In the genomic region with DNA sequence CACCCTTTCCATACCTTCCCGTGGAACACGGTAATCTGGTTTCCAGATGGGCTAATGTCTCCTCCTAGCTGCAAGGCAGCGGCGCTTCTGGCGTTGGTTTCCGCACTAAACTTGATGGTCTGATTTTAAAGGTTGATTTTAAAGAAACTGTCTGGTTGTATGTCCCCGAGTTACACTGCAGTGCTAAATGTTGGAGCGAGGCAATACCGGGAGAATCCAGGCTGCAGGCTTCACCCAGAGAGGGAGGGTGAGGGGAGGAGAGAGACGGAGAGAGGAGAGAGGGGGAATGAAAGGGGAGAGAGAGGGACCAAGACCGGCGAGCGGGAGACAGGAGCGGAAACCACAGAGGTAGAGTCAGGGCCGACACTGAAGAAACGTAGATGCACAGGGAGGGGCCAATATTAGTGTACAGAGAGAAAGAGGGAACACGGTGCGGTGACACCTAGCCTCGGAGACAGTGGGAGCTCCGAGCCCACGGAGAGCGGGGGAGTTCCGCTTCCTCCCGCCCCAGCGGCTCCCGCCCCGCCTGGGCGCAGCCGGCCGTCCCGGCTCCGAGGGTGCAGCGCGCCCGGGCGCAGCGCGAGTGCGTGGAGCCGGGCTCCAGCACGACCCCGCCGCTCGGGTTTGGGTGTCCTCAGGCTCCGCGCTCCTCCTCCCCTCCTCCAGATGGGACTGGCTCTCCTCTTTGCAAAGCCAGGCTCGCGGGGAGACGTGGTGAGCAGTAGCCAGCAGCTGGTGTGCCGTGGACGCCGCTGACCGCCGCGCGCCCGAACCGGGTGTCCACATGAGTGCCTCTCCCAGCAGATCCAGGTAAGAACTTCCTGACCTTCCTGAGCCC, we compare ENCODE assay signal across 8 cellular contexts.
DNase-seq lines count a peak whose midpoint lies in the region; ATAC-seq and TF ChIP-seq lines count a peak whose summit lies in the region.

No MANE protein-coding gene starts in this region.

- ATAC-seq in HG02870 (IDR thresholded peaks at IDR 0.05; ENCODE audit: unreplicated experiment) (peak; percentile 84), upper lobe of right lung (peak; percentile 65)

- peak; percentile 68 for DNase-seq in GM10248 (ENCODE audit: extremely low spot score)
- DNase-seq in SK-MEL-5 (ENCODE audit: low read depth, low spot score) = peak; percentile 38
- peak in 6 of 10 donors; percentile 24 to 61 (median 39) for DNase-seq in dorsolateral prefrontal cortex
- DNase-seq in upper lobe of right lung = no peak
- DNase-seq in HK-2 (ENCODE audit: unreplicated experiment) = no peak
- no peak for DNase-seq in epidermal melanocyte (ENCODE audit: insufficient read length, low spot score)

- CTCF ChIA-PET in GM10248 (lab: Yijun Ruan, JAX) = interaction anchor here (1.1 to 8.6 kb wide), 17 partner anchors 11 to 121 kb away, joined by 3 to 68 read pairs (median 5); no protein-coding TSS in a partner anchor

- in situ Hi-C loops in SK-MEL-5 (cut with HindIII; ENCODE audit: low pct_unique_long_range_greater_than_20kb, low sequenced_read_pairs) = no loop called here

- H3K4me3 ChIP-seq in dorsolateral prefrontal cortex (peak overlapping the region; percentile 29 to 71 (median 55)), mucosa of rectum (ENCODE audit: low read length in 2 of 2) (peak overlapping the region; percentile 44 to 65), upper lobe of right lung (peak overlapping the region; percentile 35)

- POLR2A ChIA-PET in GM10248 (lab: Yijun Ruan, JAX) = interaction anchor here (0.5 kb wide), 1 partner anchor 296 kb away, joined by 4 read pairs; a partner anchor contains a TSS

- peak; percentile 38 for TF ChIP-seq CTCF in GM10248 (IDR thresholded peaks at IDR 0.05; ENCODE audit: control extremely low read depth, extremely low read depth, low read depth, missing control alignments)
- TF ChIP-seq CTCF in dorsolateral prefrontal cortex (IDR thresholded peaks at IDR 0.05 in 54 of 56, conservative IDR thresholded peaks at IDR 0.05 in 2 of 56; ENCODE audit: low read depth in 1 of 56, partially characterized antibody in 56 of 56) = peak in 31 of 56 donors; percentile 3 to 47 (median 25)
- no peak for TF ChIP-seq CTCF in upper lobe of right lung (IDR thresholded peaks at IDR 0.05)

- H3K27me3 ChIP-seq in dorsolateral prefrontal cortex (peaks cover 0 to 46% (median 7%) of the 10 kb centered on the region in 45 donors), mucosa of rectum (ENCODE audit: control insufficient read depth in 2 of 2, insufficient read depth in 2 of 2, low read length in 2 of 2) (peaks cover 14 to 22% of the 10 kb centered on the region in 2 donors), upper lobe of right lung (peaks cover 35% of the 10 kb centered on the region)

- H3K9me3 ChIP-seq in mucosa of rectum (ENCODE audit: control insufficient read depth in 2 of 2, low read length in 2 of 2) (no peaks in the 10 kb centered on the region), upper lobe of right lung (no peaks in the 10 kb centered on the region)

- no peaks in the 10 kb centered on the region for H3K36me3 ChIP-seq in mucosa of rectum (ENCODE audit: control insufficient read depth in 2 of 2, insufficient read depth in 2 of 2, low read length in 2 of 2)
- no peaks in the 10 kb centered on the region for H3K36me3 ChIP-seq in upper lobe of right lung

- intact Hi-C loops in dorsolateral prefrontal cortex (cut with DNase I) = loop anchor here (5.0 kb wide), 1 partner anchor 56 kb away; no protein-coding TSS in a partner anchor
- intact Hi-C loops in upper lobe of right lung (cut with DNase I) = no loop called here

- H3K9ac ChIP-seq in mucosa of rectum (ENCODE audit: low read depth in 1 of 2, low read length in 2 of 2) = no peak overlapping the region

- peak overlapping the region in 7 of 59 donors; percentile 4 to 71 (median 27) for H3K27ac ChIP-seq in dorsolateral prefrontal cortex
- no peak overlapping the region for H3K27ac ChIP-seq in mucosa of rectum (ENCODE audit: low read depth in 2 of 2, low read length in 2 of 2)
- H3K27ac ChIP-seq in upper lobe of right lung = no peak overlapping the region

- H3K4me1 ChIP-seq in mucosa of rectum (ENCODE audit: control insufficient read depth in 2 of 2, insufficient read depth in 2 of 2, low read length in 2 of 2) = peaks cover 0 to 5% of the 10 kb centered on the region in 2 donors
- H3K4me1 ChIP-seq in upper lobe of right lung = peaks cover 6% of the 10 kb centered on the region

Comparison
In these comparisons a context has a peak if more than half of its experiments do, and no peak if none do; other contexts are left out.
1. DNase-seq: peak in GM10248 (single experiment), SK-MEL-5 (single experiment) and dorsolateral prefrontal cortex (6 of 10); none in upper lobe of right lung (single experiment), HK-2 (single experiment) and epidermal melanocyte (single experiment).
2. Peak in every context shown above with its lines, with median percentiles within 50 percentile points of each other: H3K4me3 ChIP-seq.